Comparison of ENCODE assay signal across 9 cellular contexts in the genomic region with DNA sequence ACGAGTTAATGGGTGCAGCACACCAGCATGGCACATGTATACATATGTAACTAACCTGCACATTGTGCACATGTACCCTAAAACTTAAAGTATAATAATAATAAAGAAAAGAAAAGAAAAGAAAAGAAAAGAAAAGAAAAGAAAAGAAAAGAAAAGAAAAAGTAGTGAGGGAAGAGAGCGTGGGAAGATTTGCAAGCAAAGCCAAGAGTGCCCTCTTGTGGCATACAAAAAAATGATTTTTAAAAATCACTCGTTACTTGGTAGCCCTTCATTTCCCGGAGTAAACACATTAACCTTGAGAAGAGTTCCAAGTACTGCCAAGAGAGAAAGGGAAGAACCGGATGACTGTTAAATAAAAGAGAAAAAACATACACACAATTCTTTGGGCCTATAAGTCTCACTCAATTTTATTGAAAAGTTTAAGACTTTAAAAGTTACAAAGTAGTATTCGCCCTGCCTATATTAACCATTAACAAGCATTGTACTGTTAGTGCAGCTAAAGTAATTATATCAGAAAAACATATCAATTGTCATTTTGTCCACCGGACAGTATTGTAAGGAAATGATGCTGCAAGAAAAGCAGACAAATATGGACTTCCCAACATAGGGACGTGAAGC. TPM values are rescaled to one million over a fixed set of nuclear protein-coding genes. Genes with fewer than 3 reads are reported as not detected.
DNase-seq lines count a peak whose midpoint lies in the region; ATAC-seq and TF ChIP-seq lines count a peak whose summit lies in the region.
"Had no signal": no experiment of that assay in that cellular context is flagged by ENCODE, and none has a peak within 500 bp of the region (broad histone marks: within the 10 kb centered on the region; RNA-seq: fewer than 3 reads in every experiment).

No MANE protein-coding gene starts in this region.

- H3K27ac Mint-ChIP-seq in activated CD4-positive, alpha-beta T cell treated with anti-CD3 and anti-CD28 coated beads, Interleukin-2, amount 10 ng/mL, durations not matched to agents 24 days and 14 days, result no peak overlapping the region
- H3K27ac Mint-ChIP-seq: activated naive CD4-positive, alpha-beta T cell treated with anti-CD3 and anti-CD28 coated beads, Interleukin-2, amount 50 U/mL, for 24 hours had no signal

- H3K36me3 ChIP-seq in colonic mucosa (no peaks in the 10 kb centered on the region), lung (ENCODE audit: control insufficient read depth in 2 of 2, insufficient read depth in 2 of 2, low read length in 2 of 2) (peaks cover 0 to 4% of the 10 kb centered on the region in 2 donors)

- H3K27me3 Mint-ChIP-seq in activated CD4-positive, alpha-beta T cell treated with anti-CD3 and anti-CD28 coated beads, Interleukin-2, amount 10 ng/mL, durations not matched to agents 24 days and 14 days, result peaks cover 30% of the 10 kb centered on the region

- H3K9me3 ChIP-seq in colonic mucosa, result no peaks in the 10 kb centered on the region
- no peaks in the 10 kb centered on the region for H3K9me3 ChIP-seq in lung (ENCODE audit: control insufficient read depth in 2 of 2, insufficient read depth in 1 of 2, low read length in 1 of 2)

- H3K9me3 Mint-ChIP-seq in activated CD4-positive, alpha-beta T cell treated with anti-CD3 and anti-CD28 coated beads, Interleukin-2, amount 10 ng/mL, durations not matched to agents 24 days and 14 days, result no peaks in the 10 kb centered on the region
- H3K9me3 Mint-ChIP-seq: activated naive CD4-positive, alpha-beta T cell treated with anti-CD3 and anti-CD28 coated beads, Interleukin-2, amount 50 U/mL, for 24 hours had no signal

- no peak overlapping the region for H3K4me3 Mint-ChIP-seq in activated CD4-positive, alpha-beta T cell treated with anti-CD3 and anti-CD28 coated beads, Interleukin-2, amount 10 ng/mL, durations not matched to agents 24 days and 14 days
- H3K4me3 Mint-ChIP-seq: activated naive CD4-positive, alpha-beta T cell treated with anti-CD3 and anti-CD28 coated beads, Interleukin-2, amount 50 U/mL, for 24 hours had no signal

- H3K36me3 Mint-ChIP-seq in activated CD4-positive, alpha-beta T cell treated with anti-CD3 and anti-CD28 coated beads, Interleukin-2, amount 10 ng/mL, durations not matched to agents 24 days and 14 days (ENCODE audit: low read depth), result no peaks in the 10 kb centered on the region
- H3K36me3 Mint-ChIP-seq: activated naive CD4-positive, alpha-beta T cell treated with anti-CD3 and anti-CD28 coated beads, Interleukin-2, amount 50 U/mL, for 24 hours had no signal

- TF ChIP-seq CTCF in colonic mucosa (IDR thresholded peaks at IDR 0.05), result peak; percentile 53
- TF ChIP-seq CTCF in lung (IDR thresholded peaks at IDR 0.05; ENCODE audit: control extremely low read depth, extremely low read depth), result peak; percentile 40

- no peaks in the 10 kb centered on the region for H3K4me1 ChIP-seq in colonic mucosa
- H3K4me1 ChIP-seq in lung (ENCODE audit: control insufficient read depth in 2 of 2, insufficient read depth in 2 of 2, low read length in 2 of 2), result peaks cover 0 to under 1% of the 10 kb centered on the region in 2 donors

- H3K4me3 ChIP-seq in colonic mucosa (no peak overlapping the region), lung (no peak overlapping the region)

- H3K27me3 ChIP-seq in colonic mucosa (peaks cover 5% of the 10 kb centered on the region), lung (ENCODE audit: control insufficient read depth, insufficient read depth) (no peaks in the 10 kb centered on the region)

- no peak overlapping the region for H3K9ac ChIP-seq in colonic mucosa (ENCODE audit: low read depth in 2 of 2, low read length in 2 of 2)

- intact Hi-C loops in activated CD4-positive, alpha-beta T cell treated with anti-CD3 and anti-CD28 coated beads, Interleukin-2, amount 10 ng/mL, durations not matched to agents 24 days and 14 days (cut with micrococcal nuclease), result loop anchor here (1.0 kb wide), 2 partner anchors 183 to 278 kb away; no protein-coding TSS in a partner anchor
- intact Hi-C loops in colonic mucosa (cut with DNase I), result loop anchor here (10.0 kb wide), 1 partner anchor 368 kb away; no protein-coding TSS in a partner anchor

- ATAC-seq in lung (ENCODE audit: insufficient read depth, low FRiP score) (no peak), GM19324 (IDR thresholded peaks at IDR 0.05; ENCODE audit: low FRiP score, unreplicated experiment) (no peak)

- H3K27ac ChIP-seq in colonic mucosa (no peak overlapping the region), lung (ENCODE audit: low read depth in 1 of 2, low read length in 1 of 2) (no peak overlapping the region)

- DNase-seq in activated CD4-positive, alpha-beta T cell treated with anti-CD3 and anti-CD28 coated beads, Interleukin-2, amount 10 ng/mL, durations not matched to agents 24 days and 14 days, result peak; percentile 68
- DNase-seq in activated CD4-positive, alpha-beta T cell treated with anti-CD3 and anti-CD28 coated beads, Interleukin-2, amount 50 U/mL, for 1 hour, result no peak
- DNase-seq in NOMO-1 (lab: John Stamatoyannopoulos, UW; ENCODE audit: unreplicated experiment in 2 of 2) (peak; percentile 16 to 54), colonic mucosa (no peak), lung (ENCODE audit: low spot score) (no peak), GDM1 (lab: John Stamatoyannopoulos, UW) (no peak)
- DNase-seq in activated T-cell treated with anti-CD3 and anti-CD28 coated beads, Interleukin-2, amount 50 U/mL, for 48 hours, result no peak

- 40 to 44% methylated on average over 8 of the region's 8 CpGs for WGBS in lung, 2 donors

- H3K4me1 Mint-ChIP-seq in activated CD4-positive, alpha-beta T cell treated with anti-CD3 and anti-CD28 coated beads, Interleukin-2, amount 10 ng/mL, durations not matched to agents 24 days and 14 days, result peaks cover 11% of the 10 kb centered on the region

RNA-seq across cellular contexts. Expression of a gene that starts 6.2 kb away (rescaled TPM):
- not detected in 2 replicates for total RNA-seq in activated CD4-positive, alpha-beta T cell treated with anti-CD3 and anti-CD28 coated beads, Interleukin-2, amount 10 ng/mL, durations not matched to agents 24 days and 14 days
- 1 to 10 TPM in 1 of 2 donors, under 1 TPM in 1; 0.40 to 1.7 TPM for total RNA-seq in colonic mucosa
- total RNA-seq in lung, result 1 to 10 TPM; 1.2 to 4.5 TPM
- 10 to 100 TPM in 1 of 2 donors, 1 to 10 TPM in 1; 3.0 to 25.2 TPM for polyA plus RNA-seq in lung

RNA-seq across cellular contexts. Expression of a gene that starts 38.3 kb away (rescaled TPM):
- 7.6 and 9.1 TPM in 2 replicates for total RNA-seq in activated CD4-positive, alpha-beta T cell treated with anti-CD3 and anti-CD28 coated beads, Interleukin-2, amount 10 ng/mL, durations not matched to agents 24 days and 14 days
- total RNA-seq in colonic mucosa (10 to 100 TPM; 30.4 to 37.8 TPM), lung (100 to 1,000 TPM in 1 of 2 donors, 10 to 100 TPM in 1; 51.6 to 140 TPM)
- 10 to 100 TPM; 24.0 to 91.8 TPM for polyA plus RNA-seq in lung

Comparison
In these comparisons a context has a peak if more than half of its experiments do, and no peak if none do; other contexts are left out.
1. DNase-seq: peak in activated CD4-positive, alpha-beta T cell treated with anti-CD3 and anti-CD28 coated beads, Interleukin-2, amount 10 ng/mL, durations not matched to agents 24 days and 14 days (single experiment) and NOMO-1 (2 of 2); none in activated CD4-positive, alpha-beta T cell treated with anti-CD3 and anti-CD28 coated beads, Interleukin-2, amount 50 U/mL, for 1 hour (single experiment), colonic mucosa (single experiment), lung (single experiment), activated T-cell treated with anti-CD3 and anti-CD28 coated beads, Interleukin-2, amount 50 U/mL, for 48 hours (0 of 2) and GDM1 (single experiment).